ENCODE assay signal across 16 cellular contexts in genomic region chr5:54460181-54460919, GRCh38. TPM values are rescaled to one million over a fixed set of nuclear protein-coding genes. Genes with fewer than 3 reads are reported as not detected.
DNase-seq lines count a peak whose midpoint lies in the region; ATAC-seq, FAIRE-seq and TF ChIP-seq lines count a peak whose summit lies in the region.
"Had no signal": no experiment of that assay in that cellular context is flagged by ENCODE, and none has a peak within 500 bp of the region (broad histone marks: within the 10 kb centered on the region; RNA-seq: fewer than 3 reads in every experiment).

No MANE protein-coding gene starts in this region.

- TF ChIP-seq RAD21 in HepG2 (CRISPR knock-in tag; IDR thresholded peaks at IDR 0.05) (no peak), K562 (CRISPR knock-in tag; conservative IDR thresholded peaks at IDR 0.05 in 1 of 2, IDR thresholded peaks at IDR 0.05 in 1 of 2) (no peak)

- H3K9ac ChIP-seq in HepG2 (ENCODE audit: insufficient read depth, low read depth, low read length) = no peak overlapping the region
- H3K9ac ChIP-seq in K562 (ENCODE audit: insufficient read depth in 1 of 2, low read depth in 2 of 2, low read length in 2 of 2) = no peak overlapping the region; a peak in 1 of 4 replicates

- TF ChIP-seq CTCF in HepG2 (CRISPR knock-in tag; IDR thresholded peaks at IDR 0.05) = no peak
- TF ChIP-seq CTCF in right lobe of liver (IDR thresholded peaks at IDR 0.05) = no peak
- TF ChIP-seq CTCF in K562 (IDR thresholded peaks at IDR 0.05 in 2 of 3, conservative IDR thresholded peaks at IDR 0.05 in 1 of 3; ENCODE audit: insufficient read depth in 2 of 3, low read depth in 1 of 3, low read length in 3 of 3) = no peak
- TF ChIP-seq CTCF in vagina (IDR thresholded peaks at IDR 0.05) = no peak

- H3K27ac ChIP-seq in HepG2 (ENCODE audit: extremely low read length, insufficient read depth, low read length) (no peak overlapping the region), right lobe of liver (no peak overlapping the region), K562 (ENCODE audit: extremely low read depth, low read depth, low read length) (peak overlapping the region; percentile 42; the same call in 2 of the 3 replicates), vagina (no peak overlapping the region)
- H3K27ac ChIP-seq: thyroid gland had no signal

- no peak for TF ChIP-seq POLR2A in HepG2 (IDR thresholded peaks at IDR 0.05; ENCODE audit: insufficient read depth in 1 of 2, low read depth in 2 of 2, low read length in 2 of 2)
- no peak for TF ChIP-seq POLR2A in right lobe of liver (IDR thresholded peaks at IDR 0.05)
- no peak for TF ChIP-seq POLR2A in K562 (conservative IDR thresholded peaks at IDR 0.05)
- TF ChIP-seq POLR2A in vagina (IDR thresholded peaks at IDR 0.05) = no peak

- FAIRE-seq in HepG2 (lab: Jason Lieb, UNC) = no peak
- peak; percentile 91 for FAIRE-seq in K562 (lab: Jason Lieb, UNC)

- H3K4me3 ChIP-seq in HepG2 (replicated peaks in 1 of 3; ENCODE audit: insufficient read depth in 1 of 3, low read depth in 2 of 3, low read length in 3 of 3) (no peak overlapping the region), right lobe of liver (no peak overlapping the region), K562 (no peak overlapping the region), vagina (no peak overlapping the region)
- H3K4me3 ChIP-seq: thyroid gland had no signal

- H2AFZ ChIP-seq in HepG2 (ENCODE audit: low read length) (peak overlapping the region; percentile 5), K562 (ENCODE audit: low read depth, low read length) (no peak overlapping the region; the same call in 1 of the 2 replicates)

- intact Hi-C loops in HepG2 (cut with micrococcal nuclease; ENCODE audit: unreplicated experiment) = no loop called here
- intact Hi-C loops in right lobe of liver (cut with DNase I) = no loop called here
- intact Hi-C loops in K562 (cut with micrococcal nuclease) = no loop called here
- intact Hi-C loops in left cardiac atrium (cut with DNase I) = no loop called here
- intact Hi-C loops in vagina (cut with DNase I) = no loop called here

- H3K36me3 ChIP-seq in HepG2 (replicated peaks in 1 of 2; ENCODE audit: control insufficient read depth in 1 of 2, insufficient read depth in 2 of 2, low read length in 2 of 2) (no peaks in the 10 kb centered on the region), right lobe of liver (no peaks in the 10 kb centered on the region), K562 (ENCODE audit: control insufficient read depth, insufficient read depth, low read length) (no peaks in the 10 kb centered on the region), vagina (no peaks in the 10 kb centered on the region)
- H3K36me3 ChIP-seq: thyroid gland had no signal

- H3K27me3 ChIP-seq in HepG2 (ENCODE audit: control insufficient read depth in 1 of 2, insufficient read depth in 2 of 2, low read length in 2 of 2) (peaks cover 0 to 6% of the 10 kb centered on the region in 2 experiments; a peak in 2 of 5 replicates), right lobe of liver (no peaks in the 10 kb centered on the region), K562 (ENCODE audit: control insufficient read depth in 2 of 2, insufficient read depth in 2 of 2, low read length in 2 of 2) (no peaks in the 10 kb centered on the region), vagina (no peaks in the 10 kb centered on the region)
- H3K27me3 ChIP-seq: thyroid gland had no signal

- H3K79me2 ChIP-seq in HepG2 (ENCODE audit: insufficient read depth, low read length) = no peaks in the 10 kb centered on the region
- no peaks in the 10 kb centered on the region for H3K79me2 ChIP-seq in K562 (ENCODE audit: control insufficient read depth, insufficient read depth, low read length)

- TF ChIP-seq EP300 in HepG2 (IDR thresholded peaks at IDR 0.05; ENCODE audit: low read depth in 2 of 2, low read length in 2 of 2) = no peak
- TF ChIP-seq EP300 in HepG2 (CRISPR knock-in tag; IDR thresholded peaks at IDR 0.05; ENCODE audit: borderline replicate concordance) = no peak
- no peak; the same call in 1 of the 2 replicates for TF ChIP-seq EP300 in K562 (IDR thresholded peaks at IDR 0.05; ENCODE audit: low read length)

- H3K4me1 ChIP-seq in HepG2 (ENCODE audit: insufficient read depth, low read length) (no peaks in the 10 kb centered on the region), right lobe of liver (no peaks in the 10 kb centered on the region), K562 (replicated peaks in 1 of 2; ENCODE audit: control insufficient read depth in 2 of 2, insufficient read depth in 2 of 2, low read length in 2 of 2) (peaks cover 5 to 20% of the 10 kb centered on the region in 2 experiments), vagina (peaks cover 15% of the 10 kb centered on the region)

- CTCF ChIA-PET in HepG2 (lab: Yijun Ruan, JAX; ENCODE audit: low intra/inter-chr PET ratio, low total read pairs) = no interaction called here
- CTCF ChIA-PET in K562 (lab: Yijun Ruan, JAX; ENCODE audit: low intra/inter-chr PET ratio) = no interaction called here

- ATAC-seq in HepG2 (no peak), right lobe of liver (no peak), K562 (peak; percentile 90), left cardiac atrium (peak; percentile 20 to 41)
- ATAC-seq: activated T-helper 17 cell treated with anti-CD3 and anti-CD28 coated beads, Interleukin-2, amount 50 U/mL, for 72 hours had no signal

- BruUV-seq in HepG2 (replicated peaks; lab: Mats Ljungman, UMichigan) (no TSS peak), K562 (replicated peaks; lab: Mats Ljungman, UMichigan) (no TSS peak)

- in situ Hi-C loops in HepG2 (cut with HindIII; ENCODE audit: extremely low pct_ligation_motif_present, low pct_unique_long_range_greater_than_20kb) = no loop called here
- in situ Hi-C loops in K562 (cut with MboI) = no loop called here
- in situ Hi-C loops in ACHN (cut with HindIII; ENCODE audit: low pct_ligation_motif_present, low pct_unique_long_range_greater_than_20kb, low sequenced_read_pairs) = no loop called here

- H4K20me1 ChIP-seq in HepG2 (ENCODE audit: insufficient read depth, low read length) = no peaks in the 10 kb centered on the region
- no peaks in the 10 kb centered on the region for H4K20me1 ChIP-seq in K562 (replicated peaks; ENCODE audit: control insufficient read depth, insufficient read depth, low read length)

- POLR2A ChIA-PET in HepG2 (lab: Yijun Ruan, JAX) = no interaction called here
- POLR2A ChIA-PET in K562 (lab: Yijun Ruan, JAX) = interaction anchor here (0.6 to 1.1 kb wide), 3 partner anchors 10 to 116 kb away, joined by 3 read pairs; no protein-coding TSS in a partner anchor

- H3K9me3 ChIP-seq in HepG2 (ENCODE audit: low read length) (no peaks in the 10 kb centered on the region), right lobe of liver (no peaks in the 10 kb centered on the region), K562 (replicated peaks; ENCODE audit: control insufficient read depth, insufficient read depth, low read depth, low read length) (no peaks in the 10 kb centered on the region), vagina (no peaks in the 10 kb centered on the region)
- H3K9me3 ChIP-seq: thyroid gland had no signal

- H3K9me1 ChIP-seq in K562 (ENCODE audit: control insufficient read depth, insufficient read depth, low read length) = no peaks in the 10 kb centered on the region

- WGBS in HepG2 (ENCODE audit: low lambda C conversion rate) = 16% methylated on average over 3 of the region's 3 CpGs
- WGBS in right lobe of liver (ENCODE audit: insufficient coverage, low coverage, low lambda C conversion rate, missing lambda C conversion rate) = no CpG with 5 or more reads among the region's 3 CpGs
- WGBS in K562 (ENCODE audit: insufficient coverage, low coverage, missing lambda C conversion rate) = 59% methylated on average over 3 of the region's 3 CpGs

- H3K4me2 ChIP-seq in HepG2 (ENCODE audit: low read depth, low read length) = no peak overlapping the region
- peak overlapping the region; percentile 21; the same call in 1 of the 2 replicates for H3K4me2 ChIP-seq in K562 (ENCODE audit: insufficient read depth, low read length)

- DNase-seq in HepG2 (ENCODE audit: low spot score) = no peak
- DNase-seq in right lobe of liver = no peak
- DNase-seq in K562 (ENCODE audit: extremely low read depth in 1 of 4, low spot score in 3 of 4) = peak; percentile 15 to 71 (median 42)
- DNase-seq in left cardiac atrium = no peak
- DNase-seq in ACHN = no peak
- no peak for DNase-seq in vagina (ENCODE audit: extremely low spot score in 2 of 2)
- DNase-seq in amygdala (lab: John Stamatoyannopoulos, UW) = no peak
- DNase-seq in NCI-H510A (lab: John Stamatoyannopoulos, UW) = no peak
- DNase-seq: activated CD4-positive, alpha-beta T cell treated with anti-CD3 and anti-CD28 coated beads, Interleukin-2, amount 10 ng/mL, durations not matched to agents 7 days and 5 days; hypothalamus; NCI-H1105; NCI-H345; T-helper 1 cell; thyroid gland had no signal

RNA-seq across cellular contexts. Expression of gene HSPB3, which starts 4.9 kb away (rescaled TPM):
- not detected in 2 replicates for total RNA-seq in HepG2 (2016; rRNA removed; fragmentation: Illumina TruSeq; extraction: Trizol)
- not detected in 2 replicates for total RNA-seq in HepG2 (2016; cell fraction: cytosol; rRNA removed; fragmentation: Illumina TruSeq; extraction: Trizol; ENCODE audit: low read depth)
- total RNA-seq in HepG2 (2016; cell fraction: insoluble cytoplasmic fraction; rRNA removed; fragmentation: Illumina TruSeq; extraction: Trizol) = not detected in 2 replicates
- not detected in 2 replicates for total RNA-seq in HepG2 (2016; cell fraction: membrane; rRNA removed; fragmentation: Illumina TruSeq; extraction: Trizol)
- not detected in 2 replicates for total RNA-seq in HepG2 (2016; cell fraction: nucleus; rRNA removed; fragmentation: Illumina TruSeq; extraction: Trizol)
- not detected in 2 replicates for polyA plus RNA-seq in HepG2 (2011; rRNA removed)
- polyA plus RNA-seq in HepG2 (2011; cell fraction: cytosol; rRNA removed) = not detected in 2 replicates
- polyA plus RNA-seq in HepG2 (2011; cell fraction: nucleus; rRNA removed) = not detected in 2 replicates
- polyA plus RNA-seq in HepG2 (2012) = not detected in 2 replicates
- not detected in 2 replicates for polyA plus RNA-seq in HepG2 (2016; cell fraction: cytosol; fragmentation: Illumina TruSeq; extraction: Trizol; ENCODE audit: low read depth)
- polyA plus RNA-seq in HepG2 (2016; cell fraction: insoluble cytoplasmic fraction; fragmentation: Illumina TruSeq; extraction: Trizol; ENCODE audit: low read depth) = not detected in 2 replicates
- polyA plus RNA-seq in HepG2 (2016; cell fraction: membrane; fragmentation: Illumina TruSeq; extraction: Trizol; ENCODE audit: low read depth) = not detected in 2 replicates
- not detected in 2 replicates for polyA plus RNA-seq in HepG2 (2016; cell fraction: nucleus; fragmentation: Illumina TruSeq; extraction: Trizol; ENCODE audit: insufficient read depth, low read depth)
- polyA minus RNA-seq in HepG2 (2011; rRNA and poly(A)+ RNA removed; ENCODE audit: low replicate concordance) = not detected in 2 replicates
- polyA minus RNA-seq in HepG2 (2011; cell fraction: cytosol; rRNA and poly(A)+ RNA removed) = not detected in 2 replicates
- polyA minus RNA-seq in HepG2 (2011; cell fraction: nucleus; rRNA and poly(A)+ RNA removed) = not detected in 2 replicates
- under 1 TPM in 1 of 6 experiments, not detected in 5; 0.43 TPM for total RNA-seq in right lobe of liver
- total RNA-seq in K562 (2011; cell fraction: chromatin; rRNA removed; ENCODE audit: low replicate concordance) = 18.1 and 32.8 TPM in 2 replicates
- total RNA-seq in K562 (2011; cell fraction: nucleolus; rRNA removed) = 9.3 and 13.2 TPM in 2 replicates
- 9.8 and 15.8 TPM in 2 replicates for total RNA-seq in K562 (2011; cell fraction: nucleoplasm; rRNA removed)
- total RNA-seq in K562 (2014; rRNA removed) = 3.3 and 4.3 TPM in 2 replicates
- 4.0 and 6.1 TPM in 2 replicates for total RNA-seq in K562 (2014; rRNA removed; fragmentation: Illumina TruSeq; extraction: Trizol)
- total RNA-seq in K562 (2015; rRNA removed; fragmentation: Illumina TruSeq; extraction: Trizol) = 3.4 and 3.7 TPM in 2 replicates
- 4.1 and 4.3 TPM in 2 replicates for total RNA-seq in K562 (2021)
- 3.2 and 5.0 TPM in 2 replicates for polyA plus RNA-seq in K562 (2011; rRNA removed)
- 1.4 and 3.8 TPM in 2 replicates for polyA plus RNA-seq in K562 (2011; cell fraction: cytosol; rRNA removed)
- 7.9 and 9.1 TPM in 2 replicates for polyA plus RNA-seq in K562 (2011; cell fraction: nucleus; rRNA removed)
- 3.3 and 3.9 TPM in 2 replicates for polyA plus RNA-seq in K562 (2012)
- 5.0 and 6.3 TPM in 2 replicates for polyA plus RNA-seq in K562 (2014; fragmentation: Illumina TruSeq; extraction: Trizol)
- 1 to 10 TPM; 2.4 to 3.1 TPM for polyA plus RNA-seq in K562 (2014; fragmentation: Nextera tagmentation; extraction: Ambion mirVana)
- polyA plus RNA-seq in K562 (2014; rRNA removed) = 4.1 and 6.9 TPM in 2 replicates
- 5.8 and 6.8 TPM in 2 replicates for polyA minus RNA-seq in K562 (2011; rRNA and poly(A)+ RNA removed)
- polyA minus RNA-seq in K562 (2011; cell fraction: cytosol; rRNA and poly(A)+ RNA removed) = 1.1 and 2.5 TPM in 2 replicates
- polyA minus RNA-seq in K562 (2011; cell fraction: nucleus; rRNA and poly(A)+ RNA removed) = 3.9 and 8.2 TPM in 2 replicates
- total RNA-seq in left cardiac atrium = 100 to 1,000 TPM; 218 to 309 TPM
- not detected for total RNA-seq in vagina
- total RNA-seq: activated CD4-positive, alpha-beta T cell treated with anti-CD3 and anti-CD28 coated beads, Interleukin-2, amount 10 ng/mL, durations not matched to agents 7 days and 5 days; activated T-helper 17 cell treated with anti-CD3 and anti-CD28 coated beads, Interleukin-2, amount 50 U/mL, for 72 hours; lung microvascular endothelial cell; thyroid gland had no signal

RNA-seq across cellular contexts. Expression of gene SNX18, which starts 57.2 kb away (rescaled TPM):
- total RNA-seq in HepG2 (2016; rRNA removed; fragmentation: Illumina TruSeq; extraction: Trizol) (6.0 and 6.2 TPM in 2 replicates), right lobe of liver (10 to 100 TPM; 14.1 to 35.3 (median 19.4) TPM), K562 (2014; rRNA removed) (7.0 and 8.0 TPM in 2 replicates), K562 (2014; rRNA removed; fragmentation: Illumina TruSeq; extraction: Trizol) (8.4 and 9.2 TPM in 2 replicates), K562 (2015; rRNA removed; fragmentation: Illumina TruSeq; extraction: Trizol) (8.0 and 8.8 TPM in 2 replicates), K562 (2021) (7.8 and 8.2 TPM in 2 replicates), left cardiac atrium (10 to 100 TPM; 15.1 to 15.4 TPM), vagina (63.1 TPM)
- total RNA-seq in HepG2 (2016; cell fraction: cytosol; rRNA removed; fragmentation: Illumina TruSeq; extraction: Trizol; ENCODE audit: low read depth) = 0.81 and 0.88 TPM in 2 replicates
- total RNA-seq in HepG2 (2016; cell fraction: insoluble cytoplasmic fraction; rRNA removed; fragmentation: Illumina TruSeq; extraction: Trizol) = 5.6 and 5.9 TPM in 2 replicates
- total RNA-seq in HepG2 (2016; cell fraction: membrane; rRNA removed; fragmentation: Illumina TruSeq; extraction: Trizol) = 4.7 and 5.3 TPM in 2 replicates
- total RNA-seq in HepG2 (2016; cell fraction: nucleus; rRNA removed; fragmentation: Illumina TruSeq; extraction: Trizol) = 5.4 and 5.5 TPM in 2 replicates
- polyA plus RNA-seq in HepG2 (2011; rRNA removed) (2.3 and 2.7 TPM in 2 replicates), K562 (2011; rRNA removed) (5.0 and 5.1 TPM in 2 replicates), K562 (2014; fragmentation: Illumina TruSeq; extraction: Trizol) (5.2 and 6.0 TPM in 2 replicates), K562 (2014; fragmentation: Nextera tagmentation; extraction: Ambion mirVana) (1 to 10 TPM; 2.3 to 3.4 TPM), K562 (2014; rRNA removed) (4.3 and 5.4 TPM in 2 replicates)
- polyA plus RNA-seq in HepG2 (2011; cell fraction: cytosol; rRNA removed) = 2.0 and 3.0 TPM in 2 replicates
- 3.4 and 3.8 TPM in 2 replicates for polyA plus RNA-seq in HepG2 (2011; cell fraction: nucleus; rRNA removed)
- 2.5 and 3.2 TPM in 2 replicates for polyA plus RNA-seq in HepG2 (2012)
- polyA plus RNA-seq in HepG2 (2016; cell fraction: cytosol; fragmentation: Illumina TruSeq; extraction: Trizol; ENCODE audit: low read depth) = 0.60 and 0.81 TPM in 2 replicates
- 6.8 and 8.2 TPM in 2 replicates for polyA plus RNA-seq in HepG2 (2016; cell fraction: insoluble cytoplasmic fraction; fragmentation: Illumina TruSeq; extraction: Trizol; ENCODE audit: low read depth)
- 3.2 and 4.0 TPM in 2 replicates for polyA plus RNA-seq in HepG2 (2016; cell fraction: membrane; fragmentation: Illumina TruSeq; extraction: Trizol; ENCODE audit: low read depth)
- 4.1 and 5.1 TPM in 2 replicates for polyA plus RNA-seq in HepG2 (2016; cell fraction: nucleus; fragmentation: Illumina TruSeq; extraction: Trizol; ENCODE audit: insufficient read depth, low read depth)
- polyA minus RNA-seq in HepG2 (2011; rRNA and poly(A)+ RNA removed; ENCODE audit: low replicate concordance) = 6.5 and 11.0 TPM in 2 replicates
- 6.8 and 6.9 TPM in 2 replicates for polyA minus RNA-seq in HepG2 (2011; cell fraction: cytosol; rRNA and poly(A)+ RNA removed)
- polyA minus RNA-seq in HepG2 (2011; cell fraction: nucleus; rRNA and poly(A)+ RNA removed) = 10.2 and 10.8 TPM in 2 replicates
- 10.2 and 10.4 TPM in 2 replicates for total RNA-seq in K562 (2011; cell fraction: chromatin; rRNA removed; ENCODE audit: low replicate concordance)
- 7.7 and 9.9 TPM in 2 replicates for total RNA-seq in K562 (2011; cell fraction: nucleolus; rRNA removed)
- total RNA-seq in K562 (2011; cell fraction: nucleoplasm; rRNA removed) = 8.5 and 10.4 TPM in 2 replicates
- 3.4 and 5.7 TPM in 2 replicates for polyA plus RNA-seq in K562 (2011; cell fraction: cytosol; rRNA removed)
- 3.2 and 3.9 TPM in 2 replicates for polyA plus RNA-seq in K562 (2011; cell fraction: nucleus; rRNA removed)
- 4.8 and 5.2 TPM in 2 replicates for polyA plus RNA-seq in K562 (2012)
- polyA minus RNA-seq in K562 (2011; rRNA and poly(A)+ RNA removed) = 11.7 and 12.4 TPM in 2 replicates
- 7.0 and 8.8 TPM in 2 replicates for polyA minus RNA-seq in K562 (2011; cell fraction: cytosol; rRNA and poly(A)+ RNA removed)
- polyA minus RNA-seq in K562 (2011; cell fraction: nucleus; rRNA and poly(A)+ RNA removed) = 10.5 and 15.6 TPM in 2 replicates

Comparison
In these comparisons a context has a peak if more than half of its experiments do, and no peak if none do; other contexts are left out.
1. ATAC-seq: peak in K562 (single experiment) and left cardiac atrium (2 of 2); none in HepG2 (single experiment) and right lobe of liver (0 of 4).
2. DNase-seq: peak in K562 (4 of 4); none in HepG2 (single experiment), right lobe of liver (0 of 3), left cardiac atrium (single experiment), ACHN (single experiment), vagina (0 of 2), amygdala (0 of 56) and NCI-H510A (single experiment).
3. RNA of gene HSPB3, which starts 4.9 kb away (total RNA-seq): 218 to 309 TPM in left cardiac atrium; 3.3 to 32.8 TPM in K562, not detected in HepG2, 0.43 TPM in right lobe of liver and not detected in vagina (single experiment); every median in the first group is over 4 times any median in the second.
4. Of the 241 proteins assayed by ChIP-seq in both HepG2 and K562: peak only in HepG2: none; only in K562: ATF7, CREM, DPF2, FOSL1, JUND, MAFF and 5 more; in both: none; in neither: 224; mixed calls (peak in some experiments, not most) for 6.